ENCODE assay signal across 10 cellular contexts in genomic region chr6:165988306-165988756, GRCh38.
A peak's percentile ranks its signal among the peaks of the same experiment; 100 is the strongest.
DNase-seq lines count a peak whose midpoint lies in the region; ATAC-seq and TF ChIP-seq lines count a peak whose summit lies in the region.
"Had no signal": no experiment of that assay in that cellular context is flagged by ENCODE, and none has a peak within 500 bp of the region (broad histone marks: within the 10 kb centered on the region; RNA-seq: fewer than 3 reads in every experiment).

No MANE protein-coding gene starts in this region.

- no TSS peak for BruUV-seq in A673 (replicated peaks; lab: Mats Ljungman, UMichigan)

- no peaks in the 10 kb centered on the region for H4K20me1 ChIP-seq in osteoblast (ENCODE audit: insufficient read depth, low read length)

- ATAC-seq in HG03159 (IDR thresholded peaks at IDR 0.05; ENCODE audit: unreplicated experiment): no peak

- POLR2A ChIA-PET in A673 (lab: Charles Lee; ENCODE audit: low non-redundant PET): no interaction called here

- H3K79me2 ChIP-seq in osteoblast (ENCODE audit: insufficient read depth, low read length): no peaks in the 10 kb centered on the region

- H3K27ac ChIP-seq in A673 (ENCODE audit: low read depth, low read length, poor library complexity, severe bottlenecking): no peak overlapping the region
- H3K27ac ChIP-seq in osteoblast (ENCODE audit: low read depth, low read length): peak overlapping the region; percentile 72
- H3K27ac ChIP-seq: BLaER1 treated with 17β-estradiol and CSF1 and Interleukin-3, amounts not matched to agents 10 nM and 100 nM had no signal

- H3K36me3 ChIP-seq in A673 (ENCODE audit: insufficient read depth, low read length, poor library complexity, severe bottlenecking) (no peaks in the 10 kb centered on the region), osteoblast (ENCODE audit: insufficient read depth, low read length) (no peaks in the 10 kb centered on the region)
- H3K36me3 ChIP-seq: BLaER1 treated with 17β-estradiol and CSF1 and Interleukin-3, amounts not matched to agents 10 nM and 100 nM had no signal

- no peaks in the 10 kb centered on the region for H3K9me3 ChIP-seq in A673 (ENCODE audit: low read depth, low read length, poor library complexity, severe bottlenecking)
- no peaks in the 10 kb centered on the region for H3K9me3 ChIP-seq in osteoblast (ENCODE audit: low read depth, low read length)

- H3K4me3 ChIP-seq in A673 (ENCODE audit: low read depth, low read length, poor library complexity, severe bottlenecking): peak overlapping the region; percentile 40
- peak overlapping the region; percentile 70 for H3K4me3 ChIP-seq in fibroblast of the aortic adventitia (ENCODE audit: low read depth, low read length)
- peak overlapping the region; percentile 90 for H3K4me3 ChIP-seq in osteoblast (ENCODE audit: insufficient read depth, low read length)

- intact Hi-C loops in A673 (cut with micrococcal nuclease; ENCODE audit: unreplicated experiment): no loop called here

- H3K4me2 ChIP-seq in osteoblast (ENCODE audit: insufficient read depth, low read length): peak overlapping the region; percentile 100

- H3K27me3 ChIP-seq in A673 (replicated peaks; ENCODE audit: insufficient read depth, low read depth, low read length, poor library complexity) (peaks cover 69% of the 10 kb centered on the region), osteoblast (ENCODE audit: insufficient read depth, low read length) (peaks cover 28% of the 10 kb centered on the region)

- CTCF ChIA-PET in A673 (lab: Charles Lee): no interaction called here

- DNase-seq in A673 (ENCODE audit: low spot score) (no peak), NCI-H1105 (lab: John Stamatoyannopoulos, UW) (peak; percentile 20), fibroblast of the aortic adventitia (ENCODE audit: low read depth) (no peak), osteoblast (ENCODE audit: insufficient read length, low spot score, missing footprints) (peak; percentile 78), NCI-H128 (lab: John Stamatoyannopoulos, UW; ENCODE audit: unreplicated experiment) (no peak), OCI-M2 (lab: John Stamatoyannopoulos, UW; ENCODE audit: unreplicated experiment) (no peak), superior temporal gyrus (ENCODE audit: extremely low spot score) (no peak)
- DNase-seq: NCI-H1417 had no signal

- peak overlapping the region; percentile 82 for H2AFZ ChIP-seq in osteoblast (ENCODE audit: low read length)

- TF ChIP-seq CTCF in A673 (conservative IDR thresholded peaks at IDR 0.05; ENCODE audit: low read depth, low read length): 0 out of 2 replicates have a peak, but pooled peaks have one; percentile 25
- no peak for TF ChIP-seq CTCF in fibroblast of the aortic adventitia (IDR thresholded peaks at IDR 0.05; ENCODE audit: insufficient read depth, low read length)
- no peak for TF ChIP-seq CTCF in osteoblast (IDR thresholded peaks at IDR 0.05; ENCODE audit: extremely low read depth, low read depth, low read length)

- H3K4me1 ChIP-seq in A673 (ENCODE audit: insufficient read depth, low read length, poor library complexity, severe bottlenecking) (peaks cover 12% of the 10 kb centered on the region), osteoblast (ENCODE audit: insufficient read depth, low read length) (peaks cover 10% of the 10 kb centered on the region)

Comparison
In these comparisons a context has a peak if more than half of its experiments do, and no peak if none do; other contexts are left out.
1. DNase-seq: peak in NCI-H1105 (single experiment) and osteoblast (single experiment); none in A673 (single experiment), fibroblast of the aortic adventitia (single experiment), NCI-H128 (single experiment), OCI-M2 (single experiment) and superior temporal gyrus (single experiment).
2. H3K4me3 ChIP-seq: peak in every context shown above with its lines; median percentile 90 in osteoblast; 70 in fibroblast of the aortic adventitia; 40 in A673.